Comparison of ENCODE assay signal across 9 cellular contexts in the genomic region with DNA sequence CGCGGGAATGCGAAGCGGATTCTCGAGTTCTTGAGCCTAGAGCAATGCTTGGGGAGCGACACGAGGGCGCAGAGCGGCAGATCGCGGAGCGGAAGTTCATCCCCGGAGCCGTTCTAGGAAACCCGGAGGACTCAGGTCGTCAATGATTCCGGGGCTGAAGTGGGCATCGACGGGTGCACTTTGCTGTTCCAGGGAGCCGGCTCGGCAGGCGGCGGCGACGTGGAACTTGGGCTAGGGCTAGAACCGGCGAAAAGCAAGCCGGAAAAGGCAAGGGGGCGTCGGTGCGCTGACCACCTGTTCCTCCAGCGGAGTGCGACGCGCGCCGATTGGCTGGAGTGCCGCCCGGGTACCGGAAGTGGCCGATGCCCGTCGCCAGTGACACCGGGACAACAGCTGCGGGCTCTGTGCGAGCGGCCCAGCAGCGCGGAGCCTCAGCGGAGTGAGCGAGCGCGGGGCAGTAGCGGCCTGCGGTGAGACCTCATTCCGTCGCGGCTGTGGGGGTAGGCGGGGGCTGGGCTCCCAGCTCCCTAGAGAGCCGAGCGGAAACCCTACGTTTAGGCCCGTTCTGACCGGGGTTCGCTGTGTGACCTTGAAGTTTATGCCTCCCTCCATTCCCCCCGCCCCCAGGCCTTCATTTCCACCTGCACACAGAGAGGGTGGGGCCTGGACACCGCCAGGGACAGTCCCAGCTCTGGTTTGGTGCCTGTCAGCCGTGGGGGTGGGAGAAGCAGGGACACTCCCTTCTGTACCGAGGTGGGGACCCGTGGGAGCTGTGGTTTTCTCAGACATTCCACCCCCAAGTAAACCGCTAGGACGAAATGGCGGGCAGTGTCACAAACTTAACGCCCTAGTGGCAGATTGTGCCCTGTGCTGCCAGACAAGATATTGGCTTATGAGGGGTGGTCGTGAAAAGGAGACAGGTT. TPM values are rescaled to one million over a fixed set of nuclear protein-coding genes. Genes with fewer than 3 reads are reported as not detected.
DNase-seq lines count a peak whose midpoint lies in the region; ATAC-seq, FAIRE-seq and TF ChIP-seq lines count a peak whose summit lies in the region.
"Had no signal": no experiment of that assay in that cellular context is flagged by ENCODE, and none has a peak within 500 bp of the region (broad histone marks: within the 10 kb centered on the region; RNA-seq: fewer than 3 reads in every experiment).

A gene (plus strand): TSS at position 362 of the 923 bp plus-strand sequence. CDS start 13,038 bp downstream, outside the sequence.

- H2AFZ ChIP-seq in PC-9: peak within 1 kb of the TSS; percentile 85

- POLR2A ChIA-PET in PC-9 (lab: Charles Lee; ENCODE audit: unreplicated experiment): no interaction called here

- no peaks in the 10 kb centered on the region for H3K36me3 ChIP-seq in PC-9 (ENCODE audit: low read depth)
- H3K36me3 ChIP-seq in pancreas: no peaks in the 10 kb centered on the region
- no peaks in the 10 kb centered on the region for H3K36me3 ChIP-seq in testis (ENCODE audit: low read depth, missing control alignments)

- DNase-seq in Ammon's horn (ENCODE audit: low spot score) (peak; percentile 88), PC-9 (peak; percentile 58 to 87), activated gamma-delta T cell treated with Interleukin-2 at 50 U/mL for 16 hours (peak; percentile 70), frontal cortex (ENCODE audit: low spot score in 2 of 2) (peak; percentile 75 to 83), pancreas (peak; percentile 83 to 94 (median 87)), testis (peak; percentile 88)

- H3K9me3 ChIP-seq in PC-9 (ENCODE audit: insufficient read depth, low read depth) (peaks cover 10% of the 10 kb centered on the region; the same call in 1 of the 2 replicates), pancreas (no peaks in the 10 kb centered on the region), testis (no peaks in the 10 kb centered on the region)

- H3K27me3 ChIP-seq in PC-9 (ENCODE audit: insufficient read depth, low read depth) (peaks cover 3% of the 10 kb centered on the region; the same call in 1 of the 2 replicates), pancreas (no peaks in the 10 kb centered on the region), testis (no peaks in the 10 kb centered on the region)

- WGBS in pancreas, 2 donors: 1% methylated on average over 75 of the region's 75 CpGs
- WGBS in testis, 2 donors: 1% methylated on average over 17 to 59 of the region's 75 CpGs

- intact Hi-C loops in PC-9 (cut with micrococcal nuclease; ENCODE audit: unreplicated experiment) (loop anchor here (1.0 kb wide), 1 partner anchor 34 kb away; no protein-coding TSS in a partner anchor), pancreas (cut with DNase I) (no loop called here), testis (cut with DNase I; ENCODE audit: low total_unique reads) (no loop called here)

- TF ChIP-seq CTCF in PC-9 (conservative IDR thresholded peaks at IDR 0.05): no peak
- TF ChIP-seq CTCF in pancreas (IDR thresholded peaks at IDR 0.05): no peak
- TF ChIP-seq CTCF in testis (IDR thresholded peaks at IDR 0.05): no peak

- no peaks in the 10 kb centered on the region for H3K9me2 ChIP-seq in PC-9 (ENCODE audit: insufficient read depth)

- ATAC-seq in HG03460 (IDR thresholded peaks at IDR 0.05; ENCODE audit: unreplicated experiment) (peak; percentile 74), pancreas (peak; percentile 97 to 99 (median 98))

- H3K4me3 ChIP-seq in PC-9: peak within 1 kb of the TSS; percentile 61
- H3K4me3 ChIP-seq in pancreas: peak within 1 kb of the TSS; percentile 52 to 77 (median 68)
- peak within 1 kb of the TSS; percentile 76 to 86 for H3K4me3 ChIP-seq in testis

- H3K4me2 ChIP-seq in PC-9: peak within 1 kb of the TSS; percentile 82

- H3F3A ChIP-seq in PC-9 (ENCODE audit: insufficient read depth, low read depth): no peaks in the 10 kb centered on the region; the same call in 1 of the 2 replicates

- FAIRE-seq in frontal cortex (lab: Jason Lieb, UNC) (no peak), pancreas (lab: Jason Lieb, UNC) (no peak)

- H4K20me1 ChIP-seq in PC-9 (ENCODE audit: insufficient read depth): no peaks in the 10 kb centered on the region

- no peaks in the 10 kb centered on the region for H3K4me1 ChIP-seq in PC-9 (replicated peaks; ENCODE audit: insufficient read depth)
- H3K4me1 ChIP-seq in pancreas: peaks cover 0 to 10% (median 7%) of the 10 kb centered on the region in 3 donors
- peaks cover 6% of the 10 kb centered on the region for H3K4me1 ChIP-seq in testis

- no peaks in the 10 kb centered on the region for H3K79me2 ChIP-seq in PC-9 (ENCODE audit: low read depth)

- TSS peak; percentile 57 for BruUV-seq in PC-9 (replicated peaks; lab: Mats Ljungman, UMichigan)

- TF ChIP-seq POLR2A in GM19193 (IDR thresholded peaks at IDR 0.05; ENCODE audit: extremely low read depth, insufficient read depth, insufficient read length): peak; percentile 86
- no peak for TF ChIP-seq POLR2A in testis (IDR thresholded peaks at IDR 0.05)

- H3K27ac ChIP-seq in PC-9 (no peak within 1 kb of the TSS), pancreas (peak within 1 kb of the TSS; percentile 54 to 84 (median 76)), testis (peak within 1 kb of the TSS; percentile 58 to 83)

- CTCF ChIA-PET in PC-9 (lab: Charles Lee): no interaction called here

RNA-seq across cellular contexts. Expression of the gene that starts here (rescaled TPM):
- 2.3 and 4.5 TPM in 2 replicates for total RNA-seq in PC-9 (2021)
- total RNA-seq in frontal cortex: 9.4 TPM
- 1 to 10 TPM; 2.7 to 5.2 (median 3.5) TPM for total RNA-seq in pancreas
- polyA plus RNA-seq in pancreas: 1 to 10 TPM; 1.9 to 3.2 TPM
- 1 to 10 TPM; 6.4 to 7.2 TPM for total RNA-seq in testis
- 4.6 TPM for polyA plus RNA-seq in testis (ENCODE audit: insufficient read depth, low read depth, low replicate concordance)
- total RNA-seq: HT1080 had no signal
